In the genomic region with DNA sequence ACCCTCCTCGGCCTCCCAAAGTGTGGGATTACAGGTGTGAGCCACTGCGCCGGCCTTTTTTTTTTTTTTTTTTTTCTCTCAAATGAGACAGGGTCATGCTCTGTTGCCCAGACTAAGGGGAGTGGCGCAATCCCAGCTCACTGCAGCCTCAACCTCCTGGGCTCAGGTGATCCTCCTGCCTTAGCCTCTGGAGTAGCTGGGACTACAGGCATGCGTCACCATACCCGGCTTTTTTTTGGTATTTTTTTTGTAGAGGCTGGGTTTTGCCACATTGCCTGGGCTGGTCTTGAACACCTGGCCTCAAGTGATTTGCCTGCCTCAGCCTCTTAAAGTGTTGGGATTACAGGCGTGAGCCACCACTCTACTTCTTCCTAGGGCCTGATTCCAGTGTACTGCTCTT, we compare ENCODE assay signal across 23 cellular contexts. TPM values are rescaled to one million over a fixed set of nuclear protein-coding genes. Genes with fewer than 3 reads are reported as not detected.
DNase-seq lines count a peak whose midpoint lies in the region; ATAC-seq, FAIRE-seq and TF ChIP-seq lines count a peak whose summit lies in the region.
"Had no signal": no experiment of that assay in that cellular context is flagged by ENCODE, and none has a peak within 500 bp of the region (broad histone marks: within the 10 kb centered on the region; RNA-seq: fewer than 3 reads in every experiment).

No MANE protein-coding gene starts in this region.

- TF ChIP-seq CTCF in DND-41 (IDR thresholded peaks at IDR 0.05; ENCODE audit: borderline replicate concordance, extremely low read depth, low read length, poor library complexity, severe bottlenecking) (no peak), astrocyte (IDR thresholded peaks at IDR 0.05; ENCODE audit: insufficient read depth, low read depth, low read length) (no peak), mesothelial cell of epicardium (IDR thresholded peaks at IDR 0.05; ENCODE audit: unreplicated experiment) (no peak)

- H3K27me3 Mint-ChIP-seq in astrocyte (ENCODE audit: low read depth, unreplicated experiment), result no peaks in the 10 kb centered on the region
- no peaks in the 10 kb centered on the region for H3K27me3 Mint-ChIP-seq in mesothelial cell of epicardium (ENCODE audit: low read depth)
- H3K27me3 Mint-ChIP-seq: CD4-positive, alpha-beta T cell had no signal

- H3K4me1 Mint-ChIP-seq in astrocyte (ENCODE audit: low read depth, unreplicated experiment) (peaks cover 40% of the 10 kb centered on the region), mesothelial cell of epicardium (peaks cover 47% of the 10 kb centered on the region)

- no peak overlapping the region for H3K4me2 ChIP-seq in DND-41 (ENCODE audit: insufficient read depth, low read length)
- no peak overlapping the region for H3K4me2 ChIP-seq in astrocyte (ENCODE audit: low read length)
- H3K4me2 ChIP-seq: A549, BLaER1, KMS-11 had no signal

- peaks cover 2% of the 10 kb centered on the region for H3K36me3 Mint-ChIP-seq in astrocyte (ENCODE audit: low read depth, unreplicated experiment)
- peaks cover 5% of the 10 kb centered on the region for H3K36me3 Mint-ChIP-seq in mesothelial cell of epicardium

- H3K9ac ChIP-seq in DND-41 (ENCODE audit: low read depth, low read length) (no peak overlapping the region), astrocyte (ENCODE audit: low read length) (no peak overlapping the region)
- H3K9ac ChIP-seq: BLaER1, KMS-11 had no signal

- no peak overlapping the region for H2AFZ ChIP-seq in DND-41 (ENCODE audit: low read depth, low read length)
- H2AFZ ChIP-seq in astrocyte (ENCODE audit: low read depth, low read length), result no peak overlapping the region

- H3K36me3 ChIP-seq in DND-41 (ENCODE audit: insufficient read depth, low read length) (peaks cover 21% of the 10 kb centered on the region), astrocyte (ENCODE audit: insufficient read depth, low read length) (no peaks in the 10 kb centered on the region)

- H3K4me3 ChIP-seq in DND-41 (ENCODE audit: low read depth in 1 of 2, low read length in 2 of 2) (no peak overlapping the region), astrocyte (ENCODE audit: insufficient read depth, low read depth, low read length) (no peak overlapping the region)
- H3K4me3 ChIP-seq: A549, BLaER1 had no signal

- no peaks in the 10 kb centered on the region for H3K9me3 Mint-ChIP-seq in astrocyte (ENCODE audit: unreplicated experiment)
- H3K9me3 Mint-ChIP-seq in mesothelial cell of epicardium, result peaks cover 3% of the 10 kb centered on the region

- H3K27me3 ChIP-seq in DND-41 (ENCODE audit: insufficient read depth, low read length, poor library complexity), result no peaks in the 10 kb centered on the region
- no peaks in the 10 kb centered on the region for H3K27me3 ChIP-seq in astrocyte (ENCODE audit: insufficient read depth, low read length)
- H3K27me3 ChIP-seq: BLaER1 had no signal

- H4K20me1 ChIP-seq in DND-41 (ENCODE audit: insufficient read depth, low read length), result peaks cover 8% of the 10 kb centered on the region; the same call in 1 of the 2 replicates
- H4K20me1 ChIP-seq in astrocyte (ENCODE audit: insufficient read depth, low read length), result peaks cover 7% of the 10 kb centered on the region

- DNase-seq in DND-41 (no peak), HTR-8/SVneo (ENCODE audit: insufficient read length, low spot score) (no peak), astrocyte (ENCODE audit: low read depth) (no peak), mesothelial cell of epicardium (ENCODE audit: low spot score in 2 of 2, unreplicated experiment in 2 of 2) (no peak), glomerular visceral epithelial cell (ENCODE audit: extremely low spot score) (no peak), cortex of kidney (lab: John Stamatoyannopoulos, UW) (no peak)
- DNase-seq: CD4-positive, alpha-beta T cell; COR-L47; DMS 273 treated with DMSO at 0.1 percent for 48 hours; DMS79 treated with DMSO at 0.1 percent for 48 hours; H7; NCI-H1105 treated with DMSO at 0.1 percent for 48 hours; NCI-H2029 treated with DMSO at 0.1 percent for 48 hours; NCI-H226; NCI-H510A treated with DMSO at 0.1 percent for 48 hours; NCI-H774; NK-92 treated with Interleukin-12 subunit alpha and Interleukin-12 subunit beta, amount 100 ng/mL, for 24 hours had no signal

- H3K27ac ChIP-seq in DND-41 (ENCODE audit: low read length), result peak overlapping the region; percentile 30; the same call in 1 of the 2 replicates
- H3K27ac ChIP-seq in astrocyte (ENCODE audit: low read depth, low read length), result peak overlapping the region; percentile 47
- H3K27ac ChIP-seq: A549, BLaER1, KMS-11 had no signal

- peak overlapping the region; percentile 86 for H3K27ac Mint-ChIP-seq in astrocyte (ENCODE audit: unreplicated experiment)
- H3K27ac Mint-ChIP-seq in mesothelial cell of epicardium, result peak overlapping the region; percentile 94
- H3K27ac Mint-ChIP-seq: CD4-positive, alpha-beta T cell had no signal

- peak; percentile 68 for FAIRE-seq in HTR-8/SVneo (lab: Jason Lieb, UNC)
- FAIRE-seq in astrocyte (lab: Jason Lieb, UNC), result no peak
- FAIRE-seq: A549 had no signal

- H3K4me1 ChIP-seq in DND-41 (ENCODE audit: insufficient read depth, low read length) (peaks cover 51% of the 10 kb centered on the region), astrocyte (ENCODE audit: insufficient read depth, low read length) (peaks cover 21% of the 10 kb centered on the region)
- H3K4me1 ChIP-seq: A549 had no signal

- ATAC-seq in DND-41 (ENCODE audit: insufficient read depth, low read depth) (no peak), HG03095 (IDR thresholded peaks at IDR 0.05; ENCODE audit: unreplicated experiment) (no peak), GM21447 (IDR thresholded peaks at IDR 0.05; ENCODE audit: unreplicated experiment) (no peak)
- ATAC-seq: A549, Panc1 had no signal

- H3K4me3 Mint-ChIP-seq in astrocyte (ENCODE audit: unreplicated experiment), result no peak overlapping the region
- H3K4me3 Mint-ChIP-seq in mesothelial cell of epicardium, result no peak overlapping the region
- H3K4me3 Mint-ChIP-seq: CD4-positive, alpha-beta T cell had no signal

- H3K79me2 ChIP-seq in DND-41 (ENCODE audit: insufficient read depth, low read length), result peaks cover 100% of the 10 kb centered on the region
- H3K79me2 ChIP-seq in astrocyte (ENCODE audit: insufficient read depth, low read length), result peaks cover 98% of the 10 kb centered on the region

- H3K9me3 ChIP-seq in DND-41 (ENCODE audit: insufficient read depth, low read length, severe bottlenecking), result peaks cover 3% of the 10 kb centered on the region
- no peaks in the 10 kb centered on the region for H3K9me3 ChIP-seq in astrocyte (ENCODE audit: insufficient read depth, low read depth, low read length)
- H3K9me3 ChIP-seq: A549 had no signal

RNA-seq across cellular contexts. Expression of a gene that starts 18.7 kb away (rescaled TPM):
- total RNA-seq in astrocyte (52.7 and 57.4 TPM in 2 replicates), mesothelial cell of epicardium (48.9 to 51.8 TPM (median 49.4 TPM) in 3 replicates)
